In the genomic region with DNA sequence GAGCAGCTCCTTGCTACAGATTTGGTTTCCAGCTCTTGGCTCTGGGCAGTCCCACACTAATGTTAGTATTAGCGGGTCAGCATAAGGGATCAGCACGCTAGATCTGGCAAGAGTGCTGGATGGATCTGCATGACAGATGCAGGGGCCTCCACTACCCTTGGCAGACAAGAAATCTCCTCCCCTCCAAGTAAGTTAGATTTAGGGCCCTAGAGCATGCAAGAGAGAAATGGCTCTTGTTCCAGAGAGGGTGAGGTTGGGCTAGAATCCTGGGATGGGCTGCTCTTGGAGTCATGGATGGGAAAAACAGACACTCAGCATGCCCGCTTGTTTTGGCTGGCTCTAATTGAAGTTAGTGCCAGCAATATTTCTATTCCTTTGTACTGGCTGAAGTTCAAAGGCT, we compare ENCODE assay signal across 17 cellular contexts.
"Had no signal": no experiment of that assay in that cellular context is flagged by ENCODE, and none has a peak within 500 bp of the region (broad histone marks: within the 10 kb centered on the region; RNA-seq: fewer than 3 reads in every experiment).

No MANE protein-coding gene starts in this region.

- H3K9me3 Mint-ChIP-seq: nephron progenitor cell had no signal

- H3K27me3 ChIP-seq: sigmoid colon, testis, tibial nerve, upper lobe of right lung, vagina had no signal

- H3K27ac Mint-ChIP-seq: naive thymus-derived CD4-positive, alpha-beta T cell; nephron progenitor cell; stimulated activated naive B cell treated with anti-CD40 and anti-IgM and Interleukin-4, amounts not matched to agents 10 μg/mL and 1 μg/mL and 100 μg/mL, for 72 hours; stimulated activated naive CD8-positive, alpha-beta T cell treated with anti-CD3 and anti-CD28 coated beads, Interleukin-15, amount 100 ng/mL, for 72 hours had no signal

- H3K36me3 ChIP-seq: heart left ventricle, sigmoid colon, tibial nerve, upper lobe of right lung, vagina had no signal

- H3K4me1 Mint-ChIP-seq: naive thymus-derived CD4-positive, alpha-beta T cell; nephron progenitor cell; stimulated activated naive B cell treated with anti-CD40 and anti-IgM and Interleukin-4, amounts not matched to agents 10 μg/mL and 1 μg/mL and 100 μg/mL, for 72 hours; stimulated activated naive CD8-positive, alpha-beta T cell treated with anti-CD3 and anti-CD28 coated beads, Interleukin-15, amount 100 ng/mL, for 72 hours had no signal

- H3K4me3 Mint-ChIP-seq: naive thymus-derived CD4-positive, alpha-beta T cell; nephron progenitor cell; stimulated activated naive B cell treated with anti-CD40 and anti-IgM and Interleukin-4, amounts not matched to agents 10 μg/mL and 1 μg/mL and 100 μg/mL, for 72 hours; stimulated activated naive CD8-positive, alpha-beta T cell treated with anti-CD3 and anti-CD28 coated beads, Interleukin-15, amount 100 ng/mL, for 72 hours had no signal

- H3K9me3 ChIP-seq: heart left ventricle, sigmoid colon, testis, tibial nerve, upper lobe of right lung, vagina had no signal

- H3K36me3 Mint-ChIP-seq: naive thymus-derived CD4-positive, alpha-beta T cell; stimulated activated naive B cell treated with anti-CD40 and anti-IgM and Interleukin-4, amounts not matched to agents 10 μg/mL and 1 μg/mL and 100 μg/mL, for 72 hours had no signal

- H3K4me3 ChIP-seq: heart left ventricle, sigmoid colon, skin epidermis, testis, tibial nerve, upper lobe of right lung, vagina had no signal

- H3K4me1 ChIP-seq: heart left ventricle, testis, tibial nerve, upper lobe of right lung had no signal

- H3K27me3 Mint-ChIP-seq: naive thymus-derived CD4-positive, alpha-beta T cell; stimulated activated naive B cell treated with anti-CD40 and anti-IgM and Interleukin-4, amounts not matched to agents 10 μg/mL and 1 μg/mL and 100 μg/mL, for 72 hours; stimulated activated naive CD8-positive, alpha-beta T cell treated with anti-CD3 and anti-CD28 coated beads, Interleukin-15, amount 100 ng/mL, for 72 hours had no signal

- DNase-seq: dermis blood vessel endothelial cell; heart left ventricle; hippocampal formation; left colon; naive thymus-derived CD4-positive, alpha-beta T cell; nephron progenitor cell; posterior cingulate gyrus; sigmoid colon; stimulated activated CD4-positive, alpha-beta T cell treated with anti-CD3 and anti-CD28 coated beads, Interleukin-2, amount 100 ng/mL, for 24 hours; stimulated activated CD4-positive, alpha-beta T cell treated with anti-CD3 and anti-CD28 coated beads, Interleukin-4, amount 100 ng/mL, for 4 hours; stimulated activated naive B cell treated with anti-CD40 and anti-IgM and Interleukin-4, amounts not matched to agents 10 μg/mL and 1 μg/mL and 100 μg/mL, for 72 hours; stimulated activated naive CD8-positive, alpha-beta T cell treated with anti-CD3 and anti-CD28 coated beads, Interleukin-15, amount 100 ng/mL, for 72 hours; testis; upper lobe of right lung had no signal

- ATAC-seq: heart left ventricle; left colon; naive thymus-derived CD4-positive, alpha-beta T cell; stimulated activated naive B cell treated with anti-CD40 and anti-IgM and Interleukin-4, amounts not matched to agents 10 μg/mL and 1 μg/mL and 100 μg/mL, for 72 hours; stimulated activated naive CD8-positive, alpha-beta T cell treated with anti-CD3 and anti-CD28 coated beads, Interleukin-15, amount 100 ng/mL, for 72 hours; upper lobe of right lung had no signal

- H3K27ac ChIP-seq: heart left ventricle, testis, tibial nerve, upper lobe of right lung, vagina had no signal
